ENCODE assay signal across 8 cellular contexts in genomic region chr2:173552540-173552939, GRCh38.
"Had no signal": no experiment of that assay in that cellular context is flagged by ENCODE, and none has a peak within 500 bp of the region (broad histone marks: within the 10 kb centered on the region; RNA-seq: fewer than 3 reads in every experiment).

No MANE protein-coding gene starts in this region.

- H2AFZ ChIP-seq: GM23248 had no signal

- ATAC-seq: HCT116, K562 had no signal

- H3K36me3 ChIP-seq: HAP-1 had no signal

- DNase-seq: GM23248, GOT3, H7, HFFc6, IMR-90 had no signal

- H3K27ac ChIP-seq: GM23248 had no signal

- H3K4me3 ChIP-seq: GM23248, HAP-1, K562 had no signal

- H3K9ac ChIP-seq: GM23248 had no signal

- H3K9me3 ChIP-seq: HAP-1 had no signal
